In the genomic region with DNA sequence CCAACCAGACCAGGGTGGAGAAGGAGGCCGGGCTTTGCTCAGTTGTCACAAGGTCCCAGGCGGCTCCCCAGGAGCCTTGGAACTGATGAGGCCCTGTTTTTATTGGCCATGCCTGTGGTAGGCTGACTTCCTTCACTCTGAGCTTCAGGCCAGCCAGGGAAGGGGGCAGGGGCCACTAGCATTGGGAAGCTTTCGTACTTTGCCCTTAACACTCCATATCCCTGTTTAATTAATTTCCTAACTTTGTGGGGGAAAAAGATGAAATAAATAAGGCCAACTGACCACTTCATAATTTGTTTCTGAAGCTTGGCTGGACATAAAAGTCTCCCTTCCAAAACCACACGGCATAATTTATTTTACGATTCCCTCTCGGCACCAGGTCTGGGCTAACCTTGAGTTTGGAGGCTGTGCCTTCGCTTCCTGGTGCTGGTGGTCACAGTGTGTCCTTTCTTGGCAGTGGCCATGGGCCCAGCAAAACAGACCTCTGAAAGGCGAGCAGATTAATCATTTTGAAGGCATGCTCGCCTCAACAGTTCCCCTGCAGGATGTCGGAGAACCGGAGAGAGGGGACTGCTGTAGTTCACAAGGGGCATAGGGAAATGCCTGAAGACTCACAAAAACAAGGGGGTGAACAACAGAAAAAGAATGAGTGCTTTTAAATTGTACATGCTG, we compare ENCODE assay signal across 15 cellular contexts.
A peak's percentile ranks its signal among the peaks of the same experiment; 100 is the strongest.
DNase-seq lines count a peak whose midpoint lies in the region; ATAC-seq and TF ChIP-seq lines count a peak whose summit lies in the region.
"Had no signal": no experiment of that assay in that cellular context is flagged by ENCODE, and none has a peak within 500 bp of the region (broad histone marks: within the 10 kb centered on the region; RNA-seq: fewer than 3 reads in every experiment).

No MANE protein-coding gene starts in this region.

- H3K27ac ChIP-seq in gastroesophageal sphincter (peak overlapping the region; percentile 51 to 79 (median 70)), ovary (no peak overlapping the region), uterus (peak overlapping the region; percentile 70 to 78)
- H3K27ac ChIP-seq: 22Rv1 had no signal

- peak in 2 of 4 experiments; percentile 6 to 10 for TF ChIP-seq CTCF in gastroesophageal sphincter (IDR thresholded peaks at IDR 0.05)
- no peak for TF ChIP-seq CTCF in ovary (IDR thresholded peaks at IDR 0.05)
- TF ChIP-seq CTCF in uterus (IDR thresholded peaks at IDR 0.05) = no peak

- peak; percentile 29 for DNase-seq in DMS 273 (lab: John Stamatoyannopoulos, UW; ENCODE audit: unreplicated experiment)
- DNase-seq in DMS 273 treated with DMSO at 0.1 percent for 48 hours (lab: John Stamatoyannopoulos, UW) = no peak
- DNase-seq in ovary = peak in 4 of 5 donors; percentile 25 to 69 (median 48)
- DNase-seq in uterus = peak; percentile 71 to 76
- no peak for DNase-seq in mesenteric fat pad (ENCODE audit: low spot score)
- no peak for DNase-seq in cerebellum (ENCODE audit: low spot score)
- DNase-seq: activated T-cell treated with anti-CD3 and anti-CD28 coated beads, Interleukin-2, amount 50 U/mL, for 1 hour; amygdala; NCI-H1092 treated with DMSO at 0.1 percent for 48 hours; stimulated activated CD4-positive, alpha-beta T cell treated with anti-CD3 and anti-CD28 coated beads, Interleukin-2, amount 100 ng/mL, for 24 hours had no signal

- WGBS in gastroesophageal sphincter (ENCODE audit: low coverage in 1 of 2), 2 donors = 41 to 48% methylated on average over 5 to 6 of the region's 11 CpGs
- WGBS in ovary, 3 donors = 29 to 64% (median 59%) methylated on average over 11 of the region's 11 CpGs

- H3K4me1 ChIP-seq in gastroesophageal sphincter (peaks cover 0 to 49% (median 4%) of the 10 kb centered on the region in 3 donors), ovary (ENCODE audit: insufficient read depth) (no peaks in the 10 kb centered on the region), uterus (peaks cover 0 to 6% of the 10 kb centered on the region in 2 donors)

- H3K36me3 ChIP-seq in gastroesophageal sphincter (no peaks in the 10 kb centered on the region), ovary (no peaks in the 10 kb centered on the region), uterus (no peaks in the 10 kb centered on the region)

- TF ChIP-seq EP300 in gastroesophageal sphincter (IDR thresholded peaks at IDR 0.05) = no peak
- TF ChIP-seq EP300 in ovary (IDR thresholded peaks at IDR 0.05) = no peak

- TF ChIP-seq POLR2A in gastroesophageal sphincter (IDR thresholded peaks at IDR 0.05) (no peak), ovary (IDR thresholded peaks at IDR 0.05) (no peak), uterus (IDR thresholded peaks at IDR 0.05) (no peak), GM18505 (IDR thresholded peaks at IDR 0.05; ENCODE audit: borderline replicate concordance, extremely low read depth, insufficient read depth, insufficient read length) (no peak)

- H3K9me3 ChIP-seq in gastroesophageal sphincter (no peaks in the 10 kb centered on the region), ovary (no peaks in the 10 kb centered on the region), uterus (no peaks in the 10 kb centered on the region)

- ATAC-seq in gastroesophageal sphincter (peak; percentile 72), GM18505 (IDR thresholded peaks at IDR 0.05; ENCODE audit: unreplicated experiment) (no peak)
- ATAC-seq: HepG2; stimulated activated memory B cell treated with anti-CD40 and anti-IgM and Interleukin-4, amounts not matched to agents 10 μg/mL and 1 μg/mL and 100 μg/mL, for 72 hours had no signal

- H3K27me3 ChIP-seq in gastroesophageal sphincter = no peaks in the 10 kb centered on the region
- no peaks in the 10 kb centered on the region for H3K27me3 ChIP-seq in ovary
- no peaks in the 10 kb centered on the region for H3K27me3 ChIP-seq in uterus

- no peak overlapping the region for H3K4me3 ChIP-seq in gastroesophageal sphincter
- no peak overlapping the region for H3K4me3 ChIP-seq in ovary
- no peak overlapping the region for H3K4me3 ChIP-seq in uterus

- intact Hi-C loops in ovary (cut with DNase I) = loop anchor here in 1 of 4 donors (1.0 kb wide), 1 partner anchor 44 kb away; no protein-coding TSS in a partner anchor
- intact Hi-C loops in uterus (cut with DNase I; ENCODE audit: low total_unique reads) = no loop called here

Comparison
In these comparisons a context has a peak if more than half of its experiments do, and no peak if none do; other contexts are left out.
1. DNase-seq: peak in DMS 273 (single experiment), ovary (4 of 5) and uterus (2 of 2); none in DMS 273 treated with DMSO at 0.1 percent for 48 hours (single experiment), mesenteric fat pad (single experiment) and cerebellum (single experiment).
2. H3K27ac ChIP-seq: peak in gastroesophageal sphincter (4 of 4) and uterus (2 of 2); none in ovary (0 of 2).